ENCODE assay signal across 4 cellular contexts in the genomic region with DNA sequence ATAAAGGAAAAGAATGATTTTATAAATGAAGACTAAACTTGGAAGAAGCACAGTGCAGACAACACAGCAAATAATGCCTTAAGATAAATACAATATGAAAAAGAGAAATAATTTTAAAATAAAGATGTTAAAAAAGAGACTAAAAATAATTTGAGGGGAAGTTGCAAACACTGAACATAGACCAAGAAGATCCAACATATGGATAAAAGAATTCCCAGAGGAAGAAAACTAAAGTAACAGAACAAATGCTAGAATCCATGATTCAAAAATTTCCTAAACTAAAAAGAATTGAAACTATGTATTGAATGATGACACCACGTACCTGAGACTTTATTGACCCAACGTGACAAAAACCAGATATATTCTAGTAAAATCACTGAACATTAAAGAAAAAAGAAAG.
"Had no signal": no experiment of that assay in that cellular context is flagged by ENCODE, and none has a peak within 500 bp of the region (broad histone marks: within the 10 kb centered on the region; RNA-seq: fewer than 3 reads in every experiment).

No MANE protein-coding gene starts in this region.

- H3K4me3 ChIP-seq: K562 had no signal

- ATAC-seq: HepG2, K562 had no signal

- H3K27ac ChIP-seq: HL-60, KMS-11 had no signal
